In the genomic region with DNA sequence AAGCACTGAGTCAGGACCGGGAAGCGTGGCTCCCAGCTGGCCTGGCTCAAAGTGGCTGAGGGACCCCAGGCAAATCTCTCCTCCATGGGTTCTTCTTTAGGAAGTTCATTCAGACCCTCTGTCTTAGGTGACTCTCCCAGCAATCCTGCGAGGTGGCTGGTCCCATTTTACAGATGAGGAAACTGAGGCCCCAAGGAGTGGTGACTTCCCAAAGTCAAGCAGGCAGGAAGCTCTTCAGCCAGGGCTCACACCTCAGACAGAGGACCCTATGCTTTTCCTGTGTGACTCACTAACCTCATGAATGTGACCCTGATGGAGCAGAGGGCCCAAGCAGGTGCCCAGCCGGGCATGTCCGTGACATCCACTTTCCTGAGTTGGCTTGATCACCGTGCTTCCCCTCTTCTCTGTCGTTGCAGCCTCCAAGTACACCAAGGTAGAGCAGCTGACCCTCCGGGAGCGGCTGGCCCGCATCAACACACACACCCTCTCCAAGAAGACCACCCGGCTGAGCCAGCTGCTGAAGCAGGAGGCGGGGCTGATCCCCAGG, we compare ENCODE assay signal across 10 cellular contexts. TPM values are rescaled to one million over a fixed set of nuclear protein-coding genes. Genes with fewer than 3 reads are reported as not detected.
A peak's percentile ranks its signal among the peaks of the same experiment; 100 is the strongest.
DNase-seq lines count a peak whose midpoint lies in the region; ATAC-seq and TF ChIP-seq lines count a peak whose summit lies in the region.
"Had no signal": no experiment of that assay in that cellular context is flagged by ENCODE, and none has a peak within 500 bp of the region (broad histone marks: within the 10 kb centered on the region; RNA-seq: fewer than 3 reads in every experiment).

No MANE protein-coding gene starts in this region.

- DNase-seq in breast epithelium (ENCODE audit: low spot score in 2 of 2) (no peak), renal cortical epithelial cell (ENCODE audit: low read depth) (peak; percentile 86), KG1 (lab: John Stamatoyannopoulos, UW) (no peak), NCI-H1048 (lab: John Stamatoyannopoulos, UW) (no peak), SK-N-DZ (ENCODE audit: low spot score) (no peak)
- DNase-seq: NCI-H1436 had no signal

- no peak overlapping the region for H3K4me3 ChIP-seq in breast epithelium

- peaks cover 0 to 7% of the 10 kb centered on the region in 2 donors for H3K4me1 ChIP-seq in breast epithelium

- no peaks in the 10 kb centered on the region for H3K27me3 ChIP-seq in breast epithelium

- no peak for TF ChIP-seq POLR2A in breast epithelium (IDR thresholded peaks at IDR 0.05)

- no peaks in the 10 kb centered on the region for H3K9me3 ChIP-seq in breast epithelium
- H3K9me3 ChIP-seq: SK-N-SH had no signal

- H3K27ac ChIP-seq in breast epithelium: peak overlapping the region; percentile 14 to 35

- H3K36me3 ChIP-seq in breast epithelium: no peaks in the 10 kb centered on the region

- intact Hi-C loops in breast epithelium (cut with DNase I; ENCODE audit: low total_unique reads): no loop called here

- ATAC-seq in GM19023 (IDR thresholded peaks at IDR 0.05; ENCODE audit: unreplicated experiment) (peak; percentile 28), HG03442 (IDR thresholded peaks at IDR 0.05; ENCODE audit: unreplicated experiment) (peak; percentile 50), GM19395 (IDR thresholded peaks at IDR 0.05; ENCODE audit: unreplicated experiment) (no peak)

- no peak for TF ChIP-seq CTCF in breast epithelium (IDR thresholded peaks at IDR 0.05)

RNA-seq across cellular contexts. Expression of gene ARHGEF37, which starts 36.5 kb away (rescaled TPM):
- total RNA-seq in breast epithelium (10 to 100 TPM in 2 of 3 donors, 1 to 10 TPM in 1; 5.3 to 54.4 (median 29.2) TPM), renal cortical epithelial cell (10.2 and 10.8 TPM in 2 replicates)
- polyA plus RNA-seq in SK-N-DZ (2014; cell fraction: cytosol; rRNA removed): not detected in 2 replicates
- 0.02 TPM in 1 of 2 replicates, not detected in the other for polyA plus RNA-seq in SK-N-DZ (2014; cell fraction: nucleus; rRNA removed)
